ENCODE assay signal across 13 cellular contexts in genomic region chr10:102619281-102619981, GRCh38. TPM values are rescaled to one million over a fixed set of nuclear protein-coding genes. Genes with fewer than 3 reads are reported as not detected.
DNase-seq lines count a peak whose midpoint lies in the region; ATAC-seq and TF ChIP-seq lines count a peak whose summit lies in the region.
"Had no signal": no experiment of that assay in that cellular context is flagged by ENCODE, and none has a peak within 500 bp of the region (broad histone marks: within the 10 kb centered on the region; RNA-seq: fewer than 3 reads in every experiment).

No MANE protein-coding gene starts in this region.

- TF ChIP-seq POLR2A in tibial nerve (IDR thresholded peaks at IDR 0.05) (no peak), suprapubic skin (IDR thresholded peaks at IDR 0.05) (no peak)

- H3K9ac ChIP-seq in colonic mucosa (ENCODE audit: low read depth in 2 of 2, low read length in 2 of 2) = no peak overlapping the region

- H3K36me3 ChIP-seq in tibial nerve = peaks cover 2 to 41% (median 6%) of the 10 kb centered on the region in 3 donors
- H3K36me3 ChIP-seq in suprapubic skin = peaks cover 36% of the 10 kb centered on the region
- H3K36me3 ChIP-seq in colonic mucosa = no peaks in the 10 kb centered on the region

- DNase-seq in amygdala (lab: John Stamatoyannopoulos, UW) = peak in 31 of 56 donors; percentile 21 to 85 (median 57)
- DNase-seq in right cardiac atrium = peak in 2 of 3 donors; percentile 69 to 74
- peak; percentile 68 for DNase-seq in posterior vena cava (ENCODE audit: low spot score)
- DNase-seq in tibial nerve (ENCODE audit: low spot score in 2 of 2) = no peak
- no peak for DNase-seq in DMS53 (lab: John Stamatoyannopoulos, UW)
- DNase-seq in suprapubic skin (ENCODE audit: low spot score in 2 of 2) = no peak
- no peak for DNase-seq in activated T-cell treated with anti-CD3 and anti-CD28 coated beads, Interleukin-2, amount 50 U/mL, for 1 hour
- no peak for DNase-seq in colonic mucosa
- DNase-seq: DMS79 treated with DMSO at 0.1 percent for 48 hours; naive thymus-derived CD4-positive, alpha-beta T cell; NCI-H1930; NCI-H82; T1000 had no signal

- TF ChIP-seq EP300 in tibial nerve (IDR thresholded peaks at IDR 0.05) (no peak), suprapubic skin (IDR thresholded peaks at IDR 0.05) (no peak)

- 49% methylated on average over 14 of the region's 14 CpGs for WGBS in right cardiac atrium
- WGBS in tibial nerve, 2 donors = 34 to 53% methylated on average over 6 to 13 of the region's 14 CpGs
- WGBS in suprapubic skin = 45% methylated on average over 8 of the region's 14 CpGs

- H3K9me3 ChIP-seq in right cardiac atrium (ENCODE audit: control insufficient read depth, low read length) (no peaks in the 10 kb centered on the region), tibial nerve (no peaks in the 10 kb centered on the region), suprapubic skin (no peaks in the 10 kb centered on the region), colonic mucosa (no peaks in the 10 kb centered on the region)

- H3K4me3 ChIP-seq in right cardiac atrium (ENCODE audit: low read length) (no peak overlapping the region), tibial nerve (no peak overlapping the region), suprapubic skin (no peak overlapping the region), colonic mucosa (no peak overlapping the region)

- ATAC-seq in right cardiac atrium = peak in 1 of 2 donors; percentile 0
- ATAC-seq: naive thymus-derived CD4-positive, alpha-beta T cell had no signal

- TF ChIP-seq CTCF in tibial nerve (IDR thresholded peaks at IDR 0.05) = no peak
- TF ChIP-seq CTCF in suprapubic skin (IDR thresholded peaks at IDR 0.05) = no peak
- no peak for TF ChIP-seq CTCF in colonic mucosa (IDR thresholded peaks at IDR 0.05)

- H3K4me1 ChIP-seq in right cardiac atrium (ENCODE audit: control insufficient read depth, insufficient read depth, low read length) (peaks cover 36% of the 10 kb centered on the region), tibial nerve (peaks cover 0 to 80% (median 42%) of the 10 kb centered on the region in 4 donors), suprapubic skin (peaks cover 56% of the 10 kb centered on the region), colonic mucosa (peaks cover 9% of the 10 kb centered on the region)

- H3K27me3 ChIP-seq in right cardiac atrium (ENCODE audit: control insufficient read depth, insufficient read depth) (no peaks in the 10 kb centered on the region), tibial nerve (no peaks in the 10 kb centered on the region), suprapubic skin (no peaks in the 10 kb centered on the region), colonic mucosa (no peaks in the 10 kb centered on the region)

- intact Hi-C loops in right cardiac atrium (cut with DNase I) = no loop called here
- intact Hi-C loops in posterior vena cava (cut with DNase I) = no loop called here
- intact Hi-C loops in colonic mucosa (cut with DNase I) = no loop called here

- H3K27ac ChIP-seq in right cardiac atrium (ENCODE audit: low read length) = peak overlapping the region; percentile 94
- peak overlapping the region; percentile 34 to 80 (median 70) for H3K27ac ChIP-seq in tibial nerve
- no peak overlapping the region for H3K27ac ChIP-seq in suprapubic skin
- no peak overlapping the region for H3K27ac ChIP-seq in colonic mucosa

RNA-seq across cellular contexts. Expression of gene TRIM8, which starts 24.8 kb away (rescaled TPM):
- total RNA-seq in right cardiac atrium (100 to 1,000 TPM; 104 to 120 (median 109) TPM), posterior vena cava (100 to 1,000 TPM; 122 to 125 TPM), tibial nerve (100 to 1,000 TPM; 156 to 206 (median 157) TPM), suprapubic skin (100 to 1,000 TPM in 2 of 4 donors, 10 to 100 TPM in 2; 73.1 to 113 (median 96.1) TPM), colonic mucosa (10 to 100 TPM; 64.9 to 79.6 TPM)
- 71.4 TPM for polyA plus RNA-seq in right cardiac atrium

Comparison
In these comparisons a context has a peak if more than half of its experiments do, and no peak if none do; other contexts are left out.
1. DNase-seq: peak in amygdala (31 of 56), right cardiac atrium (2 of 3) and posterior vena cava (single experiment); none in tibial nerve (0 of 2), DMS53 (single experiment), suprapubic skin (0 of 2), activated T-cell treated with anti-CD3 and anti-CD28 coated beads, Interleukin-2, amount 50 U/mL, for 1 hour (single experiment) and colonic mucosa (single experiment).
2. H3K27ac ChIP-seq: peak in right cardiac atrium (single experiment) and tibial nerve (4 of 4); none in suprapubic skin (single experiment) and colonic mucosa (single experiment).